ENCODE assay signal across 20 cellular contexts in the genomic region with DNA sequence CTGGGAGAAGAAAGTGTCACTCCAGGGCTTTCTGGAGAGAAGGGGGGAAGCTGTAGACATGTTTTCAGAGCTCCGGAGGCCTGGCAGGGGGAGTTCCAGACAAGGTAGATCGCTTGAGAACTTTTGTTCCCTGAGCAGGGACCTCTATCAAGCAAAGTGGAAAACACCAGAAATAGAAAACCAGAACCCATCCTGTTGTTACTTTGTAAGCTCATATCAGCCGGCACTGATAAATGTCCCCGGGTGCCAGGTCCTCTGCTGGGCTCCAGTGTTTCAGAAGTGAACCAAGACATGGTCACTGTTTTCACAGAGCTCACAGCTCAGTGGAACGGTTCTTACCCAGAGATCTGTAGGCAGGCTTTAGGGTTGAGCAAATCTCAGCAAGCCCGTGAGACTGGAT. TPM values are rescaled to one million over a fixed set of nuclear protein-coding genes. Genes with fewer than 3 reads are reported as not detected.
"Had no signal": no experiment of that assay in that cellular context is flagged by ENCODE, and none has a peak within 500 bp of the region (broad histone marks: within the 10 kb centered on the region; RNA-seq: fewer than 3 reads in every experiment).

No MANE protein-coding gene starts in this region.

- H3K4me3 Mint-ChIP-seq: effector memory CD8-positive, alpha-beta T cell; natural killer cell; stimulated activated memory B cell treated with anti-CD40 and anti-IgM and Interleukin-4, amounts not matched to agents 10 μg/mL and 1 μg/mL and 100 μg/mL, for 72 hours had no signal

- H3K27ac Mint-ChIP-seq: natural killer cell; stimulated activated memory B cell treated with anti-CD40 and anti-IgM and Interleukin-4, amounts not matched to agents 10 μg/mL and 1 μg/mL and 100 μg/mL, for 72 hours had no signal

- ATAC-seq: effector memory CD8-positive, alpha-beta T cell; left lung; lower lobe of right lung; natural killer cell; pancreas; stimulated activated memory B cell treated with anti-CD40 and anti-IgM and Interleukin-4, amounts not matched to agents 10 μg/mL and 1 μg/mL and 100 μg/mL, for 72 hours; stimulated activated naive CD8-positive, alpha-beta T cell treated with anti-CD3 and anti-CD28 coated beads, Interleukin-15, Interleukin-2, amounts not matched to agents 100 U/mL and 50 U/mL, for 24 hours; upper lobe of right lung had no signal

- H3K27me3 Mint-ChIP-seq: effector memory CD8-positive, alpha-beta T cell; stimulated activated memory B cell treated with anti-CD40 and anti-IgM and Interleukin-4, amounts not matched to agents 10 μg/mL and 1 μg/mL and 100 μg/mL, for 72 hours had no signal

- H3K27ac ChIP-seq: esophagus squamous epithelium, hepatocyte, left lung, lower lobe of right lung, pancreas, sigmoid colon, thoracic aorta, transverse colon, upper lobe of right lung, uterus had no signal

- H3K9me3 ChIP-seq: esophagus squamous epithelium, left lung, lower lobe of right lung, pancreas, sigmoid colon, thoracic aorta, transverse colon, upper lobe of right lung, uterus had no signal

- H3K27me3 ChIP-seq: esophagus squamous epithelium, hepatocyte, left lung, pancreas, sigmoid colon, transverse colon, upper lobe of right lung, uterus had no signal

- H3K9me3 Mint-ChIP-seq: effector memory CD8-positive, alpha-beta T cell; natural killer cell; stimulated activated memory B cell treated with anti-CD40 and anti-IgM and Interleukin-4, amounts not matched to agents 10 μg/mL and 1 μg/mL and 100 μg/mL, for 72 hours had no signal

- H2AFZ ChIP-seq: hepatocyte had no signal

- H3K4me3 ChIP-seq: esophagus squamous epithelium, hepatocyte, left lung, lower lobe of right lung, pancreas, sigmoid colon, thoracic aorta, transverse colon, upper lobe of right lung, uterus had no signal

- DNase-seq: cerebellar nuclear complex; cortex of kidney; effector memory CD8-positive, alpha-beta T cell; erythroblast; esophagus squamous epithelium; left lung; lower lobe of right lung; natural killer cell; pancreas; sigmoid colon; stimulated activated CD4-positive, alpha-beta T cell treated with anti-CD3 and anti-CD28 coated beads, Interleukin-4, amount 100 ng/mL, for 4 hours; stimulated activated naive CD8-positive, alpha-beta T cell treated with anti-CD3 and anti-CD28 coated beads, Interleukin-15, Interleukin-2, amounts not matched to agents 100 U/mL and 50 U/mL, for 24 hours; substantia nigra; transverse colon; upper lobe of right lung; uterus had no signal

- H3K36me3 ChIP-seq: uterus had no signal

- H3K79me2 ChIP-seq: hepatocyte had no signal

- H3K4me2 ChIP-seq: hepatocyte had no signal

- H3K4me1 ChIP-seq: esophagus squamous epithelium, pancreas, transverse colon, uterus had no signal

RNA-seq across cellular contexts. Expression of gene FES, which starts 34.5 kb away (rescaled TPM):
- polyA plus RNA-seq: neural cell had no signal
